In the genomic region with DNA sequence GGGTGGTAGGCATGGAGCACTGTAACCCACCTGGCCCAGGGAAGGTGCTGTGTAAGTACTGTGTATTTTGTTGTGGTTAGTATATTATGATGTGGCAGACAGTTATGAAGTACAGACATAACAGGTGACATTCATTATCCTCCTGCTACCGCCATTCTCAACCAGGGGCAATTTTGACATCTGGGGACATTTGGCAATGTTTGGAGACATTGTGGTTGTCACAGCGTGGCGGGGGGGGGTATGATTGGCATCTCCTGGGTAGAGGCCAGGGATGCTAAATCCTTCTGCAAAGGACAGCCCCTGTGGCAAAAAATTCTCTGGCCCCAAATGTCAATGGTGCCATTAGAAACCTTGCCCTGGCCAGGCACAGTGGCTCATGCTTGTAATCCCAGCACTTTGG, we compare ENCODE assay signal across 2 cellular contexts.
TF ChIP-seq lines count a peak whose summit lies in the region.

No MANE protein-coding gene starts in this region.

TF ChIP-seq in HEK293, 187 proteins besides CTCF, POLR2A, EP300 and RAD21:
- TF ChIP-seq ZNF155 (tag by site-specific recombination; IDR thresholded peaks at IDR 0.05) (no peak), ZBTB20 (tag by site-specific recombination; IDR thresholded peaks at IDR 0.05) (no peak), SCRT2 (tag by site-specific recombination; IDR thresholded peaks at IDR 0.05) (0 out of 2 replicates have a peak, but pooled peaks have one; percentile 5), ZNF302 (tag by site-specific recombination; IDR thresholded peaks at IDR 0.05; ENCODE audit: low read depth) (no peak), ZNF843 (tag by site-specific recombination; IDR thresholded peaks at IDR 0.05) (no peak), ZNF2 (tag by site-specific recombination; IDR thresholded peaks at IDR 0.05) (no peak)
- TF ChIP-seq, protein P1, sequence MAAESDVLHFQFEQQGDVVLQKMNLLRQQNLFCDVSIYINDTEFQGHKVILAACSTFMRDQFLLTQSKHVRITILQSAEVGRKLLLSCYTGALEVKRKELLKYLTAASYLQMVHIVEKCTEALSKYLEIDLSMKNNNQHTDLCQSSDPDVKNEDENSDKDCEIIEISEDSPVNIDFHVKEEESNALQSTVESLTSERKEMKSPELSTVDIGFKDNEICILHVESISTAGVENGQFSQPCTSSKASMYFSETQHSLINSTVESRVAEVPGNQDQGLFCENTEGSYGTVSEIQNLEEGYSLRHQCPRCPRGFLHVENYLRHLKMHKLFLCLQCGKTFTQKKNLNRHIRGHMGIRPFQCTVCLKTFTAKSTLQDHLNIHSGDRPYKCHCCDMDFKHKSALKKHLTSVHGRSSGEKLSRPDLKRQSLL (tag by site-specific recombination; IDR thresholded peaks at IDR 0.05) = no peak
- TF ChIP-seq, protein P2, sequence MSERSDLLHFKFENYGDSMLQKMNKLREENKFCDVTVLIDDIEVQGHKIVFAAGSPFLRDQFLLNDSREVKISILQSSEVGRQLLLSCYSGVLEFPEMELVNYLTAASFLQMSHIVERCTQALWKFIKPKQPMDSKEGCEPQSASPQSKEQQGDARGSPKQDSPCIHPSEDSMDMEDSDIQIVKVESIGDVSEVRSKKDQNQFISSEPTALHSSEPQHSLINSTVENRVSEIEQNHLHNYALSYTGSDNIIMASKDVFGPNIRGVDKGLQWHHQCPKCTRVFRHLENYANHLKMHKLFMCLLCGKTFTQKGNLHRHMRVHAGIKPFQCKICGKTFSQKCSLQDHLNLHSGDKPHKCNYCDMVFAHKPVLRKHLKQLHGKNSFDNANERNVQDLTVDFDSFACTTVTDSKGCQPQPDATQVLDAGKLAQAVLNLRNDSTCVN (tag by site-specific recombination; optimal IDR thresholded peaks at IDR 0.05) = no peak

TF ChIP-seq in IMR-90, 13 proteins besides CTCF, POLR2A, EP300 and RAD21:
- TF ChIP-seq FOS (IDR thresholded peaks at IDR 0.05; ENCODE audit: low read depth, low read length) (no peak), NFE2L2 (IDR thresholded peaks at IDR 0.05; ENCODE audit: low read depth, low read length) (no peak), BHLHE40 (IDR thresholded peaks at IDR 0.05; ENCODE audit: low read depth, low read length) (no peak), RFX5 (IDR thresholded peaks at IDR 0.05; ENCODE audit: low read depth, low read length) (no peak), CHD1 (IDR thresholded peaks at IDR 0.05; ENCODE audit: low read depth, low read length) (no peak)
